Comparison of ENCODE assay signal across 29 cellular contexts in the genomic region with DNA sequence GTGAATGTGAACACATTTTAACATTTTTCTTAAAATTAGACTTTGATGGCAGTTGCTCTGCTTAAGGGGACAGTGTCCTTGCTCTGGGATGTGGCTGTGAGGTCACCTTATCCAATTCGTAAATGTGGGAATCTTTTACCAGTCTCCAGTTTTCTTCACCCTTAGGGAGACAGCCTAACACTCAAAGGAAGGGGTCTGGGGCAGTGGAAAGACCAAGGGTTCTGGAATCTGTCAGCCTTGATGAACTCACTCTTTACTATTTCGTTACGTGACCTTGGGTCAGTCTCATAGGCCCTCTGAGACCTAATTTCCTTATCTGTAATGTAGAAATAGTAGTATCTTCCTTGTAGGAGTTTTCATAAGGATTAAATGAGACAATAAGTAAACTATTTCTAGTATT.
"Had no signal": no experiment of that assay in that cellular context is flagged by ENCODE, and none has a peak within 500 bp of the region (broad histone marks: within the 10 kb centered on the region; RNA-seq: fewer than 3 reads in every experiment).

No MANE protein-coding gene starts in this region.

- H3K9ac ChIP-seq: KMS-11 had no signal

- H3K9me3 Mint-ChIP-seq: activated CD8-positive, alpha-beta T cell treated with anti-CD3 and anti-CD28 coated beads for 36 hours; activated naive CD8-positive, alpha-beta T cell treated with anti-CD3 and anti-CD28 coated beads for 36 hours; activated T-cell treated with anti-CD3 and anti-CD28 coated beads, Interleukin-2, amount 50 U/mL, for 72 hours; activated T-helper 17 cell treated with anti-CD3 and anti-CD28 coated beads, Interleukin-2, amount 50 U/mL, for 72 hours; T-helper 2 cell treated with Interferon-gamma antibody and Interleukin-4, amounts not matched to agents 5 μg/mL and 100 μg/mL, for 36 hours had no signal

- H3K4me2 ChIP-seq: KMS-11 had no signal

- H3K27me3 Mint-ChIP-seq: activated CD8-positive, alpha-beta T cell treated with anti-CD3 and anti-CD28 coated beads for 36 hours; activated naive CD8-positive, alpha-beta T cell treated with anti-CD3 and anti-CD28 coated beads for 36 hours; activated T-helper 17 cell treated with anti-CD3 and anti-CD28 coated beads, Interleukin-2, amount 50 U/mL, for 72 hours had no signal

- H3K9me3 ChIP-seq: Peyer's patch had no signal

- H3K4me3 Mint-ChIP-seq: activated CD8-positive, alpha-beta T cell treated with anti-CD3 and anti-CD28 coated beads for 36 hours; activated naive CD8-positive, alpha-beta T cell treated with anti-CD3 and anti-CD28 coated beads for 36 hours; activated T-cell treated with anti-CD3 and anti-CD28 coated beads, Interleukin-2, amount 50 U/mL, for 72 hours; activated T-helper 17 cell treated with anti-CD3 and anti-CD28 coated beads, Interleukin-2, amount 50 U/mL, for 72 hours; T-helper 2 cell treated with Interferon-gamma antibody and Interleukin-4, amounts not matched to agents 5 μg/mL and 100 μg/mL, for 36 hours had no signal

- ATAC-seq: activated CD8-positive, alpha-beta T cell treated with anti-CD3 and anti-CD28 coated beads for 36 hours; activated T-cell treated with anti-CD3 and anti-CD28 coated beads, Interleukin-2, amount 50 U/mL, for 72 hours; activated T-helper 17 cell treated with anti-CD3 and anti-CD28 coated beads, Interleukin-2, amount 50 U/mL, for 72 hours; PC-3 had no signal

- H3K4me3 ChIP-seq: Peyer's patch, SK-N-MC had no signal

- H3K36me3 ChIP-seq: brain microvascular endothelial cell, Peyer's patch had no signal

- H3K27me3 ChIP-seq: brain microvascular endothelial cell, Peyer's patch had no signal

- DNase-seq: activated CD4-positive, alpha-beta T cell treated with anti-CD3 and anti-CD28 coated beads, Interleukin-2, amount 50 U/mL, for 4 hours; activated CD8-positive, alpha-beta T cell treated with anti-CD3 and anti-CD28 coated beads for 36 hours; activated effector memory CD4-positive, alpha-beta T cell treated with anti-CD3 and anti-CD28 coated beads, Interleukin-2, amount 50 U/mL, for 16 hours; activated naive CD4-positive, alpha-beta T cell; activated naive CD4-positive, alpha-beta T cell treated with anti-CD3 and anti-CD28 coated beads, Interleukin-2, amount 50 U/mL, for 16 hours; activated naive CD8-positive, alpha-beta T cell treated with anti-CD3 and anti-CD28 coated beads for 36 hours; activated T-cell treated with anti-CD3 and anti-CD28 coated beads, Interleukin-2, amount 50 U/mL, for 1 hour; activated T-cell treated with anti-CD3 and anti-CD28 coated beads, Interleukin-2, amount 50 U/mL, for 72 hours; amniotic stem cell; aorta; brain microvascular endothelial cell; central memory CD4-positive, alpha-beta T cell; MM.1S; MV-4-11; NCI-H1092; NCI-H1436 treated with DMSO at 0.1 percent for 48 hours; NCI-H1694 treated with DMSO at 0.1 percent for 48 hours; NCI-H2029; NCI-H345; NCI-H524 treated with DMSO at 0.1 percent for 48 hours; PC-3; Peyer's patch; RPMI8226; SIG-M5 had no signal

- H3K27ac Mint-ChIP-seq: activated CD8-positive, alpha-beta T cell treated with anti-CD3 and anti-CD28 coated beads for 36 hours; activated naive CD8-positive, alpha-beta T cell treated with anti-CD3 and anti-CD28 coated beads for 36 hours; activated T-cell treated with anti-CD3 and anti-CD28 coated beads, Interleukin-2, amount 50 U/mL, for 72 hours; activated T-helper 17 cell treated with anti-CD3 and anti-CD28 coated beads, Interleukin-2, amount 50 U/mL, for 72 hours; T-helper 2 cell treated with Interferon-gamma antibody and Interleukin-4, amounts not matched to agents 5 μg/mL and 100 μg/mL, for 36 hours had no signal

- FAIRE-seq: TTC549 had no signal

- H3K27ac ChIP-seq: brain microvascular endothelial cell, KMS-11, Peyer's patch, SK-N-MC had no signal
